In genomic region chr12:8912910-8913309, GRCh38 we compare ENCODE assay signal across 8 cellular contexts. TPM values are rescaled to one million over a fixed set of nuclear protein-coding genes. Genes with fewer than 3 reads are reported as not detected.
DNase-seq lines count a peak whose midpoint lies in the region; ATAC-seq, FAIRE-seq and TF ChIP-seq lines count a peak whose summit lies in the region.

No MANE protein-coding gene starts in this region.

- H3K4me1 ChIP-seq in pancreas, result peaks cover 0 to 15% (median 11%) of the 10 kb centered on the region in 3 donors

- H3K9me3 ChIP-seq in pancreas, result no peaks in the 10 kb centered on the region

- TF ChIP-seq CTCF in epithelial cell of esophagus (IDR thresholded peaks at IDR 0.05; ENCODE audit: insufficient read depth, low read depth, low read length, missing control alignments) (peak; percentile 48), pancreas (IDR thresholded peaks at IDR 0.05) (no peak)

- no peaks in the 10 kb centered on the region for H3K9me3 Mint-ChIP-seq in activated naive CD4-positive, alpha-beta T cell treated with anti-CD3 and anti-CD28 coated beads, Interleukin-2, amount 50 U/mL, for 72 hours

- H3K27ac Mint-ChIP-seq in activated naive CD4-positive, alpha-beta T cell treated with anti-CD3 and anti-CD28 coated beads, Interleukin-2, amount 50 U/mL, for 72 hours, result peak overlapping the region in 1 of 2 donors; percentile 78

- H3K27ac ChIP-seq in pancreas, result peak overlapping the region in 2 of 4 donors; percentile 73 to 74

- no peak for FAIRE-seq in pancreas (lab: Jason Lieb, UNC)

- 7 to 8% methylated on average over 9 of the region's 9 CpGs for WGBS in pancreas, 2 donors

- intact Hi-C loops in pancreas (cut with DNase I), result no loop called here

- H3K27me3 ChIP-seq in pancreas, result no peaks in the 10 kb centered on the region

- DNase-seq in activated naive CD4-positive, alpha-beta T cell treated with Interleukin-2 at 50 U/mL for 16 hours, result peak; percentile 9
- no peak for DNase-seq in activated naive CD4-positive, alpha-beta T cell treated with anti-CD3 and anti-CD28 coated beads, Interleukin-2, amount 50 U/mL, for 72 hours (ENCODE audit: low spot score in 2 of 2)
- DNase-seq in NCI-H748 (lab: John Stamatoyannopoulos, UW; ENCODE audit: unreplicated experiment) (peak; percentile 49), epithelial cell of esophagus (ENCODE audit: low read depth) (peak; percentile 80), pancreas (peak in 3 of 6 donors; percentile 13 to 24 (median 16)), mesenteric fat pad (ENCODE audit: low spot score) (no peak), CD1c-positive myeloid dendritic cell (ENCODE audit: extremely low spot score) (no peak)

- no peaks in the 10 kb centered on the region for H3K36me3 Mint-ChIP-seq in activated naive CD4-positive, alpha-beta T cell treated with anti-CD3 and anti-CD28 coated beads, Interleukin-2, amount 50 U/mL, for 72 hours

- H3K4me3 ChIP-seq in epithelial cell of esophagus (ENCODE audit: low read length), result no peak overlapping the region
- no peak overlapping the region for H3K4me3 ChIP-seq in pancreas

- no peak for ATAC-seq in activated naive CD4-positive, alpha-beta T cell treated with anti-CD3 and anti-CD28 coated beads, Interleukin-2, amount 50 U/mL, for 72 hours
- ATAC-seq in pancreas (peak; percentile 14 to 43 (median 29)), GM19035 (IDR thresholded peaks at IDR 0.05; ENCODE audit: unreplicated experiment) (no peak)

- H3K36me3 ChIP-seq in pancreas, result no peaks in the 10 kb centered on the region

RNA-seq across cellular contexts. Expression of gene PHC1, which starts 1.4 kb away (rescaled TPM):
- total RNA-seq in activated naive CD4-positive, alpha-beta T cell treated with anti-CD3 and anti-CD28 coated beads, Interleukin-2, amount 50 U/mL, for 72 hours, result 10 to 100 TPM; 18.4 to 35.2 TPM
- total RNA-seq in pancreas, result 10 to 100 TPM; 15.8 to 33.1 (median 17.8) TPM
- polyA plus RNA-seq in pancreas, result 10 to 100 TPM; 31.2 to 45.1 TPM
- 18.0 TPM for total RNA-seq in mesenteric fat pad

RNA-seq across cellular contexts. Expression of gene M6PR, which starts 36.5 kb away (rescaled TPM):
- 100 to 1,000 TPM; 153 to 204 TPM for total RNA-seq in activated naive CD4-positive, alpha-beta T cell treated with anti-CD3 and anti-CD28 coated beads, Interleukin-2, amount 50 U/mL, for 72 hours
- total RNA-seq in pancreas, result 10 to 100 TPM; 38.2 to 99.7 (median 64.0) TPM
- polyA plus RNA-seq in pancreas, result 10 to 100 TPM; 29.5 to 50.0 TPM
- 141 TPM for total RNA-seq in mesenteric fat pad

Comparison
In these comparisons a context has a peak if more than half of its experiments do, and no peak if none do; other contexts are left out.
1. DNase-seq: peak in activated naive CD4-positive, alpha-beta T cell treated with Interleukin-2 at 50 U/mL for 16 hours (single experiment), NCI-H748 (single experiment) and epithelial cell of esophagus (single experiment); none in activated naive CD4-positive, alpha-beta T cell treated with anti-CD3 and anti-CD28 coated beads, Interleukin-2, amount 50 U/mL, for 72 hours (0 of 2), mesenteric fat pad (single experiment) and CD1c-positive myeloid dendritic cell (single experiment).
2. ATAC-seq: peak in pancreas (4 of 4); none in activated naive CD4-positive, alpha-beta T cell treated with anti-CD3 and anti-CD28 coated beads, Interleukin-2, amount 50 U/mL, for 72 hours (0 of 2) and GM19035 (single experiment).